ENCODE assay signal across 13 cellular contexts in the genomic region with DNA sequence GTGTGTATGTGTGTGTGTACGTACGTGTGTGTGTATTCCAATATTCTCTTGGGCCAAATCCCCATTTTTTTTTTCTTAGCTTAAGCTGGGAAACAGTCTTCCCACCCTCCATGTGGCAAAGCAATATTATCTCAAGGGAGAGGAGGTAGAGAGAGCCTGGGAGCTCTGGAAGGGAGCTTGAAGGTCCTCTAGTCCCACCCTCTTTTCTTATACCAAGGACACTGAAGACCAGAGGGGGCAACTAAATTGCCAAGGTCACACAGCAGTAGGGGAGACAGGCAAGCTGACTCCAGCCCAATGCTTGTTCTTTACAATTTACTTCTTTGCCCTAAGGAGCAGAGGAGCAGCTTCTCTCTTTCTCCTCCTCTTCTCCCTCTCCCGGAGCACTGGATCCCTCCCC. TPM values are rescaled to one million over a fixed set of nuclear protein-coding genes. Genes with fewer than 3 reads are reported as not detected.
A peak's percentile ranks its signal among the peaks of the same experiment; 100 is the strongest.
DNase-seq lines count a peak whose midpoint lies in the region; ATAC-seq and TF ChIP-seq lines count a peak whose summit lies in the region.
"Had no signal": no experiment of that assay in that cellular context is flagged by ENCODE, and none has a peak within 500 bp of the region (broad histone marks: within the 10 kb centered on the region; RNA-seq: fewer than 3 reads in every experiment).

No MANE protein-coding gene starts in this region.

- TF ChIP-seq CTCF in neural crest cell (conservative IDR thresholded peaks at IDR 0.05) (no peak), type B pancreatic cell (conservative IDR thresholded peaks at IDR 0.05) (no peak), adrenal gland (IDR thresholded peaks at IDR 0.05) (no peak)

- peaks cover 63% of the 10 kb centered on the region for H3K4me1 Mint-ChIP-seq in neural crest cell
- peaks cover 45% of the 10 kb centered on the region for H3K4me1 Mint-ChIP-seq in type B pancreatic cell (ENCODE audit: unreplicated experiment)

- H3K4me3 Mint-ChIP-seq in neural crest cell: peak overlapping the region; percentile 60
- H3K4me3 Mint-ChIP-seq in type B pancreatic cell: peak overlapping the region; percentile 56
- H3K4me3 Mint-ChIP-seq: CD4-positive, alpha-beta T cell had no signal

- intact Hi-C loops in adrenal gland (cut with DNase I): no loop called here

- H3K27me3 Mint-ChIP-seq in neural crest cell (ENCODE audit: low read depth) (peaks cover 3% of the 10 kb centered on the region), type B pancreatic cell (peaks cover 13% of the 10 kb centered on the region)

- peaks cover 43% of the 10 kb centered on the region for H3K27me3 ChIP-seq in HUES48 (ENCODE audit: control insufficient read depth, insufficient read depth, low read length)
- H3K27me3 ChIP-seq in adrenal gland: peaks cover 12% of the 10 kb centered on the region
- H3K27me3 ChIP-seq: Peyer's patch had no signal

- no peak overlapping the region for H3K4me3 ChIP-seq in HUES48 (ENCODE audit: low read depth, low read length)
- H3K4me3 ChIP-seq in adrenal gland: no peak overlapping the region
- H3K4me3 ChIP-seq: BLaER1, GM12878, Peyer's patch had no signal

- no peaks in the 10 kb centered on the region for H3K9me3 Mint-ChIP-seq in neural crest cell
- H3K9me3 Mint-ChIP-seq in type B pancreatic cell: no peaks in the 10 kb centered on the region
- H3K9me3 Mint-ChIP-seq: CD4-positive, alpha-beta T cell had no signal

- peaks cover 55% of the 10 kb centered on the region for H3K4me1 ChIP-seq in HUES48 (ENCODE audit: control insufficient read depth, insufficient read depth, low read length)
- no peaks in the 10 kb centered on the region for H3K4me1 ChIP-seq in adrenal gland (replicated peaks in 1 of 2)

- H3K36me3 ChIP-seq in HUES48 (ENCODE audit: control insufficient read depth, insufficient read depth, low read length) (no peaks in the 10 kb centered on the region), adrenal gland (replicated peaks in 1 of 2) (no peaks in the 10 kb centered on the region)
- H3K36me3 ChIP-seq: BLaER1, Peyer's patch had no signal

- ATAC-seq in GM19035 (IDR thresholded peaks at IDR 0.05; ENCODE audit: unreplicated experiment): no peak

- WGBS in adrenal gland, 4 donors: 65 to 76% (median 70%) methylated on average over 2 to 3 of the region's 3 CpGs

- DNase-seq in neural crest cell (ENCODE audit: low read depth, low spot score) (no peak), type B pancreatic cell (ENCODE audit: extremely low spot score, unreplicated experiment) (no peak), NCI-H1417 (lab: John Stamatoyannopoulos, UW) (no peak), adrenal gland (no peak)
- DNase-seq: CD4-positive, alpha-beta T cell; GOT3 had no signal

- TF ChIP-seq POLR2A in adrenal gland (IDR thresholded peaks at IDR 0.05): no peak

- H3K9me3 ChIP-seq in HUES48 (ENCODE audit: control insufficient read depth, insufficient read depth, low read length) (no peaks in the 10 kb centered on the region), adrenal gland (replicated peaks in 1 of 3) (no peaks in the 10 kb centered on the region)
- H3K9me3 ChIP-seq: BLaER1, Peyer's patch had no signal

- H3K9ac ChIP-seq in HUES48 (ENCODE audit: low read depth, low read length): no peak overlapping the region
- H3K9ac ChIP-seq: BLaER1 had no signal

- H3K36me3 Mint-ChIP-seq in neural crest cell (ENCODE audit: low read depth) (no peaks in the 10 kb centered on the region), type B pancreatic cell (no peaks in the 10 kb centered on the region)

- H3K27ac Mint-ChIP-seq in neural crest cell (ENCODE audit: unreplicated experiment) (no peak overlapping the region), type B pancreatic cell (peak overlapping the region; percentile 52)
- H3K27ac Mint-ChIP-seq: CD4-positive, alpha-beta T cell had no signal

- H3K27ac ChIP-seq in HUES48 (ENCODE audit: low read depth, low read length) (peak overlapping the region; percentile 44), cingulate gyrus (ENCODE audit: low read depth, low read length) (peak overlapping the region; percentile 75), adrenal gland (no peak overlapping the region)
- H3K27ac ChIP-seq: BLaER1, Peyer's patch had no signal

RNA-seq across cellular contexts. Expression of gene SRCIN1, which starts 6.8 kb away (rescaled TPM):
- 8.4 and 8.6 TPM in 2 replicates for total RNA-seq in neural crest cell
- 8.3 and 11.9 TPM in 2 replicates for total RNA-seq in type B pancreatic cell (ENCODE audit: low replicate concordance)
- 1 to 10 TPM in 3 of 8 donors, under 1 TPM in 3, not detected in 2; 0.48 to 7.2 (median 1.6) TPM for total RNA-seq in adrenal gland
- polyA plus RNA-seq in adrenal gland: 10 to 100 TPM in 1 of 3 donors, 1 to 10 TPM in 2; 1.0 to 33.1 (median 4.7) TPM
- total RNA-seq: LHCN-M2 had no signal

Comparison
In these comparisons a context has a peak if more than half of its experiments do, and no peak if none do; other contexts are left out.
1. H3K27ac ChIP-seq: peak in HUES48 (single experiment) and cingulate gyrus (single experiment); none in adrenal gland (0 of 5).